In the genomic region with DNA sequence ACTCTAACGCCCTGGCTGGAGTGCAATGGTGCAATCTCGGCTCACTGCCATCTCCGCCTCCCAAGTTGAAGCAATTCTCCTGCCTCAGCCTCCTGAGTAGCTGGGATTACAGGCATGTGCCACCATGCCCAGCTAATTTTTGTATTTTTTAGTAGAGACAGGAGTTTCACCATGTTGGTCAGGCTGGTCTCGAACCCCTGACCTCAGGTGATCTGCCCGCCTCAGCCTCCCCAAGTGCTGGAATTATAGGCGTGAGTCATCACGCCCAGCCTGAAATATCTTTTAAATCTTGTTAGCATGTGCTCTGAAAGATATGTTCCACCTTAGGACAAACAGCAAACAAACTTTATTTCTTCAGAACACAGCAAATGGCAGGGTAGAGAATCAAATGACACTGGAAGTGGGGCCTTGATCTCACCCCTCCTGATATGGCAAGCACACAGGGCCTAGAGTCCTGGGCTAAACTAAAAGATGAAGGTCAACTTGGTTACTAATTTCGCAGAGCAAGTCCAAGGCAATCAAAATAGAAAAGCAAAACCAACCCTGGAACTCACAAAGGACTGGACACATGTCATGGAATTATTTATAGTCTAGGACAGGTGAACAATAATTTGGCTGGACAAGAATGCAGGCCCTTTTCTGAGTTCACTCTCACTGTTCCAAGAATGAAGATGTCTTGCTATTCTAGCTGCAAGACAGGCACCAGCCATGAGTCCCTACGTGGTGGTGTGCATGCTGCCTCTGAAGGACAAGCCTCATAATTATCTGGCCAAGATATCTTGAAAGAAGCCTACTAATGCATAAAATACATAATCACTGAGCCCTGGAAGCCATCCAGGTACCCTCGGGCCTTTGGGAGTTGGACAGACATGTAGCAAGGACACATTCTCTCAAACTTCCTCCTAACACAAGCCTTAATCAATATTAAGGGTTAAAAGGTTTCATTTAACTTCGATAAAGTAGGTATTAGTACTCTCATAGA, we compare ENCODE assay signal across 10 cellular contexts. TPM values are rescaled to one million over a fixed set of nuclear protein-coding genes. Genes with fewer than 3 reads are reported as not detected.
DNase-seq lines count a peak whose midpoint lies in the region; ATAC-seq, FAIRE-seq and TF ChIP-seq lines count a peak whose summit lies in the region.
"Had no signal": no experiment of that assay in that cellular context is flagged by ENCODE, and none has a peak within 500 bp of the region (broad histone marks: within the 10 kb centered on the region; RNA-seq: fewer than 3 reads in every experiment).

No MANE protein-coding gene starts in this region.

- no peak for DNase-seq in activated CD8-positive, alpha-beta memory T cell treated with anti-CD3 and anti-CD28 coated beads, Interleukin-2, amount 10 ng/mL, durations not matched to agents 7 days and 5 days
- no peak for DNase-seq in activated CD8-positive, alpha-beta memory T cell treated with anti-CD3 and anti-CD28 coated beads for 24 hours
- no peak for DNase-seq in adipocyte (ENCODE audit: low read depth)
- DNase-seq in HepG2 (ENCODE audit: low spot score) = no peak
- no peak for DNase-seq in transverse colon
- no peak for DNase-seq in GF-D8 (lab: John Stamatoyannopoulos, UW)
- no peak for DNase-seq in T1000 (lab: John Stamatoyannopoulos, UW)
- no peak for DNase-seq in DMS53 treated with DMSO at 0.1 percent for 48 hours (lab: John Stamatoyannopoulos, UW; ENCODE audit: unreplicated experiment)
- DNase-seq: stimulated activated CD8-positive, alpha-beta memory T cell treated with anti-CD3 and anti-CD28 coated beads, Interleukin-4, amount 100 ng/mL, for 48 hours had no signal

- H3K4me1 Mint-ChIP-seq in activated CD8-positive, alpha-beta memory T cell treated with anti-CD3 and anti-CD28 coated beads, Interleukin-2, amount 10 ng/mL, durations not matched to agents 7 days and 5 days = peaks cover 75% of the 10 kb centered on the region

- H3K9me3 ChIP-seq in adipocyte (ENCODE audit: control insufficient read depth, low read length) (no peaks in the 10 kb centered on the region), HepG2 (ENCODE audit: low read length) (no peaks in the 10 kb centered on the region), transverse colon (no peaks in the 10 kb centered on the region)

- H4K20me1 ChIP-seq in HepG2 (ENCODE audit: insufficient read depth, low read length) = peaks cover 3% of the 10 kb centered on the region; the same call in 1 of the 2 replicates

- TF ChIP-seq EP300 in HepG2 (IDR thresholded peaks at IDR 0.05; ENCODE audit: low read depth in 2 of 2, low read length in 2 of 2) (no peak), HepG2 (CRISPR knock-in tag; IDR thresholded peaks at IDR 0.05; ENCODE audit: borderline replicate concordance) (no peak), transverse colon (IDR thresholded peaks at IDR 0.05; ENCODE audit: low read depth) (no peak)

- 79% methylated on average over 11 of the region's 11 CpGs for WGBS in HepG2 (ENCODE audit: low lambda C conversion rate)
- WGBS in transverse colon (ENCODE audit: low coverage in 1 of 2), 2 donors = 68 to 74% methylated on average over 9 to 11 of the region's 11 CpGs

- no peak overlapping the region for H3K4me2 ChIP-seq in HepG2 (ENCODE audit: low read depth, low read length)

- in situ Hi-C loops in HepG2 (cut with HindIII; ENCODE audit: extremely low pct_ligation_motif_present, low pct_unique_long_range_greater_than_20kb) (no loop called here), transverse colon (cut with MboI; ENCODE audit: low pct_ligation_motif_present in 1 of 4, low pct_unique_long_range_greater_than_20kb in 1 of 4, low sequenced_read_pairs in 3 of 4) (no loop called here)

- ATAC-seq in activated CD8-positive, alpha-beta memory T cell treated with anti-CD3 and anti-CD28 coated beads, Interleukin-2, amount 10 ng/mL, durations not matched to agents 7 days and 5 days = no peak
- ATAC-seq in HepG2 = no peak

- H3K27me3 ChIP-seq in adipocyte (replicated peaks; ENCODE audit: control insufficient read depth, insufficient read depth, low read length) (no peaks in the 10 kb centered on the region), HepG2 (ENCODE audit: control insufficient read depth in 1 of 2, insufficient read depth in 2 of 2, low read length in 2 of 2) (no peaks in the 10 kb centered on the region), transverse colon (no peaks in the 10 kb centered on the region)

- H3K27ac ChIP-seq in HepG2 (ENCODE audit: extremely low read length, insufficient read depth, low read length) = peak overlapping the region; percentile 93
- peak overlapping the region; percentile 84 to 93 (median 88) for H3K27ac ChIP-seq in transverse colon

- no peaks in the 10 kb centered on the region for H3K9me3 Mint-ChIP-seq in activated CD8-positive, alpha-beta memory T cell treated with anti-CD3 and anti-CD28 coated beads, Interleukin-2, amount 10 ng/mL, durations not matched to agents 7 days and 5 days (ENCODE audit: low read depth)

- intact Hi-C loops in HepG2 (cut with micrococcal nuclease; ENCODE audit: unreplicated experiment) (no loop called here), transverse colon (cut with DNase I; ENCODE audit: low total_unique reads) (no loop called here)

- no peak for TF ChIP-seq RAD21 in HepG2 (CRISPR knock-in tag; IDR thresholded peaks at IDR 0.05)

- BruUV-seq in HepG2 (replicated peaks; lab: Mats Ljungman, UMichigan) = no TSS peak

- peak overlapping the region; percentile 89 for H3K27ac Mint-ChIP-seq in activated CD8-positive, alpha-beta memory T cell treated with anti-CD3 and anti-CD28 coated beads, Interleukin-2, amount 10 ng/mL, durations not matched to agents 7 days and 5 days

- POLR2A ChIA-PET in HepG2 (lab: Yijun Ruan, JAX) = interaction anchor here (1.0 to 1.2 kb wide), 2 partner anchors 10 to 13 kb away, joined by 3 read pairs; no protein-coding TSS in a partner anchor

- H3K4me3 Mint-ChIP-seq in activated CD8-positive, alpha-beta memory T cell treated with anti-CD3 and anti-CD28 coated beads, Interleukin-2, amount 10 ng/mL, durations not matched to agents 7 days and 5 days = peak overlapping the region; percentile 55

- no peaks in the 10 kb centered on the region for H3K27me3 Mint-ChIP-seq in activated CD8-positive, alpha-beta memory T cell treated with anti-CD3 and anti-CD28 coated beads, Interleukin-2, amount 10 ng/mL, durations not matched to agents 7 days and 5 days
- H3K27me3 Mint-ChIP-seq: B cell had no signal

- H2AFZ ChIP-seq in HepG2 (ENCODE audit: low read length) = no peak overlapping the region

- H3K9ac ChIP-seq in adipocyte (ENCODE audit: low read length) = peak overlapping the region; percentile 82
- peak overlapping the region; percentile 1; the same call in 1 of the 2 replicates for H3K9ac ChIP-seq in HepG2 (ENCODE audit: insufficient read depth, low read depth, low read length)

- TF ChIP-seq POLR2A in HepG2 (IDR thresholded peaks at IDR 0.05; ENCODE audit: insufficient read depth in 1 of 2, low read depth in 2 of 2, low read length in 2 of 2) (no peak), transverse colon (IDR thresholded peaks at IDR 0.05) (no peak)

- FAIRE-seq in HepG2 (lab: Jason Lieb, UNC) = no peak

- H3K4me3 ChIP-seq in adipocyte (ENCODE audit: low read length) (peak overlapping the region; percentile 70), HepG2 (replicated peaks in 1 of 3; ENCODE audit: insufficient read depth in 1 of 3, low read depth in 2 of 3, low read length in 3 of 3) (no peak overlapping the region), transverse colon (no peak overlapping the region)

- H3K36me3 ChIP-seq in adipocyte (ENCODE audit: control insufficient read depth, insufficient read depth, low read length, severe bottlenecking) = no peaks in the 10 kb centered on the region
- peaks cover 1 to 9% of the 10 kb centered on the region in 2 experiments; a peak in 3 of 5 replicates for H3K36me3 ChIP-seq in HepG2 (replicated peaks in 1 of 2; ENCODE audit: control insufficient read depth in 1 of 2, insufficient read depth in 2 of 2, low read length in 2 of 2)
- H3K36me3 ChIP-seq in transverse colon = no peaks in the 10 kb centered on the region

- H3K36me3 Mint-ChIP-seq in activated CD8-positive, alpha-beta memory T cell treated with anti-CD3 and anti-CD28 coated beads, Interleukin-2, amount 10 ng/mL, durations not matched to agents 7 days and 5 days = peaks cover 15% of the 10 kb centered on the region

- no peak for TF ChIP-seq CTCF in HepG2 (CRISPR knock-in tag; IDR thresholded peaks at IDR 0.05)
- no peak for TF ChIP-seq CTCF in transverse colon (IDR thresholded peaks at IDR 0.05)

- H3K4me1 ChIP-seq in adipocyte (ENCODE audit: control insufficient read depth, insufficient read depth, low read length) (peaks cover 86% of the 10 kb centered on the region), HepG2 (ENCODE audit: insufficient read depth, low read length) (peaks cover 96% of the 10 kb centered on the region), transverse colon (peaks cover 51 to 100% (median 80%) of the 10 kb centered on the region in 4 donors)

- CTCF ChIA-PET in activated CD8-positive, alpha-beta memory T cell treated with anti-CD3 and anti-CD28 coated beads, Interleukin-2, amount 10 ng/mL, durations not matched to agents 7 days and 5 days (lab: Charles Lee) = interaction anchor here (1.0 to 2.0 kb wide), 5 partner anchors 9 to 238 kb away, joined by 3 to 13 read pairs (median 5); no protein-coding TSS in a partner anchor
- CTCF ChIA-PET in HepG2 (lab: Yijun Ruan, JAX; ENCODE audit: low intra/inter-chr PET ratio, low total read pairs) = no interaction called here

- H3K79me2 ChIP-seq in HepG2 (ENCODE audit: insufficient read depth, low read length) = peaks cover 92% of the 10 kb centered on the region

RNA-seq across cellular contexts. Expression of a gene that starts 35.6 kb away (rescaled TPM):
- total RNA-seq in activated CD8-positive, alpha-beta memory T cell treated with anti-CD3 and anti-CD28 coated beads, Interleukin-2, amount 10 ng/mL, durations not matched to agents 7 days and 5 days = 10 to 100 TPM; 28.1 to 30.9 TPM
- total RNA-seq in HepG2 (2016; rRNA removed; fragmentation: Illumina TruSeq; extraction: Trizol) (26.7 and 30.9 TPM in 2 replicates), transverse colon (10 to 100 TPM; 22.3 to 43.2 (median 29.4) TPM)
- total RNA-seq in HepG2 (2016; cell fraction: cytosol; rRNA removed; fragmentation: Illumina TruSeq; extraction: Trizol; ENCODE audit: low read depth) = 8.0 and 8.5 TPM in 2 replicates
- total RNA-seq in HepG2 (2016; cell fraction: insoluble cytoplasmic fraction; rRNA removed; fragmentation: Illumina TruSeq; extraction: Trizol) = 22.9 and 29.9 TPM in 2 replicates
- 33.9 and 36.1 TPM in 2 replicates for total RNA-seq in HepG2 (2016; cell fraction: membrane; rRNA removed; fragmentation: Illumina TruSeq; extraction: Trizol)
- 27.2 and 29.5 TPM in 2 replicates for total RNA-seq in HepG2 (2016; cell fraction: nucleus; rRNA removed; fragmentation: Illumina TruSeq; extraction: Trizol)
- 27.3 and 29.3 TPM in 2 replicates for polyA plus RNA-seq in HepG2 (2011; rRNA removed)
- 18.3 and 27.5 TPM in 2 replicates for polyA plus RNA-seq in HepG2 (2011; cell fraction: cytosol; rRNA removed)
- 11.9 and 15.8 TPM in 2 replicates for polyA plus RNA-seq in HepG2 (2011; cell fraction: nucleus; rRNA removed)
- 18.1 and 19.7 TPM in 2 replicates for polyA plus RNA-seq in HepG2 (2012)
- polyA plus RNA-seq in HepG2 (2016; cell fraction: cytosol; fragmentation: Illumina TruSeq; extraction: Trizol; ENCODE audit: low read depth) = 5.4 and 5.7 TPM in 2 replicates
- 22.6 and 24.2 TPM in 2 replicates for polyA plus RNA-seq in HepG2 (2016; cell fraction: insoluble cytoplasmic fraction; fragmentation: Illumina TruSeq; extraction: Trizol; ENCODE audit: low read depth)
- polyA plus RNA-seq in HepG2 (2016; cell fraction: membrane; fragmentation: Illumina TruSeq; extraction: Trizol; ENCODE audit: low read depth) = 22.9 and 23.5 TPM in 2 replicates
- polyA plus RNA-seq in HepG2 (2016; cell fraction: nucleus; fragmentation: Illumina TruSeq; extraction: Trizol; ENCODE audit: insufficient read depth, low read depth) = 42.1 and 46.2 TPM in 2 replicates
- 38.2 and 60.8 TPM in 2 replicates for polyA minus RNA-seq in HepG2 (2011; rRNA and poly(A)+ RNA removed; ENCODE audit: low replicate concordance)
- 22.1 and 24.1 TPM in 2 replicates for polyA minus RNA-seq in HepG2 (2011; cell fraction: cytosol; rRNA and poly(A)+ RNA removed)
- 13.5 and 18.5 TPM in 2 replicates for polyA minus RNA-seq in HepG2 (2011; cell fraction: nucleus; rRNA and poly(A)+ RNA removed)
